In genomic region chr13:73133536-73133935, GRCh38 we compare ENCODE assay signal across 26 cellular contexts.
DNase-seq lines count a peak whose midpoint lies in the region; ATAC-seq, FAIRE-seq and TF ChIP-seq lines count a peak whose summit lies in the region.
"Had no signal": no experiment of that assay in that cellular context is flagged by ENCODE, and none has a peak within 500 bp of the region (broad histone marks: within the 10 kb centered on the region; RNA-seq: fewer than 3 reads in every experiment).

No MANE protein-coding gene starts in this region.

- no peaks in the 10 kb centered on the region for H3K4me1 ChIP-seq in breast epithelium
- peaks cover 7% of the 10 kb centered on the region for H3K4me1 ChIP-seq in RWPE2 (ENCODE audit: insufficient read depth, poor library complexity, severe bottlenecking)
- no peaks in the 10 kb centered on the region for H3K4me1 ChIP-seq in small intestine (ENCODE audit: control insufficient read depth in 2 of 2, insufficient read depth in 1 of 2, low read depth in 1 of 2, low read length in 1 of 2)
- no peaks in the 10 kb centered on the region for H3K4me1 ChIP-seq in ovary (ENCODE audit: insufficient read depth)
- H3K4me1 ChIP-seq: BLaER1 treated with 17β-estradiol and CSF1 and Interleukin-3, amounts not matched to agents 10 nM and 100 nM; psoas muscle; SJSA1; uterus had no signal

- H3K27me3 ChIP-seq in breast epithelium = no peaks in the 10 kb centered on the region
- no peaks in the 10 kb centered on the region for H3K27me3 ChIP-seq in RWPE2 (ENCODE audit: insufficient read depth, poor library complexity, severe bottlenecking)
- no peaks in the 10 kb centered on the region for H3K27me3 ChIP-seq in small intestine (ENCODE audit: control insufficient read depth in 2 of 2, insufficient read depth in 2 of 2, low read length in 2 of 2)
- H3K27me3 ChIP-seq in ovary = no peaks in the 10 kb centered on the region
- H3K27me3 ChIP-seq: BLaER1 treated with 17β-estradiol and CSF1 and Interleukin-3, amounts not matched to agents 10 nM and 100 nM; hepatocyte; SJSA1; uterus had no signal

- no peak for FAIRE-seq in small intestine (lab: Jason Lieb, UNC)
- FAIRE-seq: A204.1 had no signal

- H3K36me3 Mint-ChIP-seq in MCF 10A (ENCODE audit: insufficient read depth, unreplicated experiment) (no peaks in the 10 kb centered on the region), type B pancreatic cell (peaks cover 8% of the 10 kb centered on the region)
- H3K36me3 Mint-ChIP-seq: activated naive CD4-positive, alpha-beta T cell treated with anti-CD3 and anti-CD28 coated beads, Interleukin-2, amount 50 U/mL, for 24 hours had no signal

- POLR2A ChIA-PET in MCF 10A (lab: Yijun Ruan, JAX) = interaction anchor here (0.6 to 1.1 kb wide), 4 partner anchors 25 to 332 kb away, joined by 3 to 5 read pairs (median 3); no protein-coding TSS in a partner anchor

- H3K4me1 Mint-ChIP-seq in MCF 10A (ENCODE audit: insufficient read depth, unreplicated experiment) (peaks cover 16% of the 10 kb centered on the region), type B pancreatic cell (ENCODE audit: unreplicated experiment) (peaks cover 9% of the 10 kb centered on the region)
- H3K4me1 Mint-ChIP-seq: activated B cell treated with CpG ODN at 0.5 μM for 24 hours; activated naive CD4-positive, alpha-beta T cell treated with anti-CD3 and anti-CD28 coated beads, Interleukin-2, amount 50 U/mL, for 24 hours; neural crest cell had no signal

- H3K9me3 ChIP-seq in breast epithelium (no peaks in the 10 kb centered on the region), RWPE2 (ENCODE audit: severe bottlenecking) (no peaks in the 10 kb centered on the region), small intestine (ENCODE audit: control insufficient read depth, low read depth) (no peaks in the 10 kb centered on the region), ovary (no peaks in the 10 kb centered on the region)
- H3K9me3 ChIP-seq: BLaER1 treated with 17β-estradiol and CSF1 and Interleukin-3, amounts not matched to agents 10 nM and 100 nM; psoas muscle; SJSA1; uterus had no signal

- H3K36me3 ChIP-seq in breast epithelium = no peaks in the 10 kb centered on the region
- H3K36me3 ChIP-seq in RWPE2 (ENCODE audit: low read depth) = no peaks in the 10 kb centered on the region
- H3K36me3 ChIP-seq in small intestine (ENCODE audit: control insufficient read depth in 2 of 2, insufficient read depth in 2 of 2, low read length in 2 of 2) = no peaks in the 10 kb centered on the region
- no peaks in the 10 kb centered on the region for H3K36me3 ChIP-seq in ovary
- H3K36me3 ChIP-seq: BLaER1 treated with 17β-estradiol and CSF1 and Interleukin-3, amounts not matched to agents 10 nM and 100 nM; SJSA1; uterus had no signal

- H3K4me3 ChIP-seq in breast epithelium (no peak overlapping the region), RWPE2 (ENCODE audit: severe bottlenecking) (no peak overlapping the region), small intestine (ENCODE audit: low read depth in 1 of 2, low read length in 2 of 2) (no peak overlapping the region), ovary (no peak overlapping the region)
- H3K4me3 ChIP-seq: BLaER1 treated with 17β-estradiol and CSF1 and Interleukin-3, amounts not matched to agents 10 nM and 100 nM; hepatocyte; psoas muscle; SJSA1; uterus had no signal

- BruUV-seq in MCF 10A (replicated peaks; lab: Mats Ljungman, UMichigan) = no TSS peak

- H3K4me3 Mint-ChIP-seq in MCF 10A (ENCODE audit: unreplicated experiment) = no peak overlapping the region
- H3K4me3 Mint-ChIP-seq in type B pancreatic cell = no peak overlapping the region
- H3K4me3 Mint-ChIP-seq: activated B cell treated with CpG ODN at 0.5 μM for 24 hours; activated naive CD4-positive, alpha-beta T cell treated with anti-CD3 and anti-CD28 coated beads, Interleukin-2, amount 50 U/mL, for 24 hours; endodermal cell; neural crest cell; T-helper 2 cell treated with Interferon-gamma antibody and Interleukin-4, amounts not matched to agents 5 μg/mL and 100 μg/mL, for 36 hours had no signal

- ATAC-seq in RWPE2 (ENCODE audit: low read depth) = peak; percentile 80
- ATAC-seq: psoas muscle had no signal

- peak; percentile 88 for DNase-seq in MCF 10A (ENCODE audit: unreplicated experiment)
- no peak for DNase-seq in breast epithelium (ENCODE audit: low spot score in 2 of 2)
- no peak for DNase-seq in RWPE2 (ENCODE audit: low spot score)
- DNase-seq in islet precursor cell = peak; percentile 72
- no peak for DNase-seq in type B pancreatic cell (ENCODE audit: extremely low spot score, unreplicated experiment)
- no peak for DNase-seq in SKM-1 treated with dmso at 0.1 percent for 144 hours (lab: John Stamatoyannopoulos, UW; ENCODE audit: unreplicated experiment)
- no peak for DNase-seq in small intestine
- DNase-seq in ovary = no peak
- DNase-seq: activated B cell treated with CpG ODN at 0.5 μM for 24 hours; activated T-cell treated with anti-CD3 and anti-CD28 coated beads, Interleukin-2, amount 50 U/mL, for 48 hours; endodermal cell; KG1; mesenchymal stem cell; NCI-H1105; NCI-H526; psoas muscle; stimulated activated CD4-positive, alpha-beta T cell treated with anti-CD3 and anti-CD28 coated beads, Interleukin-4, amount 100 ng/mL, for 24 hours; uterus had no signal

- H3K27ac Mint-ChIP-seq in MCF 10A (ENCODE audit: low read depth, unreplicated experiment) (peak overlapping the region; percentile 5), type B pancreatic cell (peak overlapping the region; percentile 22)
- H3K27ac Mint-ChIP-seq: activated B cell treated with CpG ODN at 0.5 μM for 24 hours; activated naive CD4-positive, alpha-beta T cell treated with anti-CD3 and anti-CD28 coated beads, Interleukin-2, amount 50 U/mL, for 24 hours; endodermal cell; T-helper 2 cell treated with Interferon-gamma antibody and Interleukin-4, amounts not matched to agents 5 μg/mL and 100 μg/mL, for 36 hours had no signal

- TF ChIP-seq POLR2A in breast epithelium (IDR thresholded peaks at IDR 0.05) = no peak
- TF ChIP-seq POLR2A in ovary (IDR thresholded peaks at IDR 0.05) = no peak

- 26 to 63% (median 35%) methylated on average over 1 of the region's 1 CpG for WGBS in small intestine, 3 donors
- 76 to 93% (median 81%) methylated on average over 1 of the region's 1 CpG for WGBS in ovary, 3 donors

- intact Hi-C loops in MCF 10A (cut with micrococcal nuclease) = loop anchor here (10.0 kb wide), 1 partner anchor 71 kb away; no protein-coding TSS in a partner anchor
- intact Hi-C loops in breast epithelium (cut with DNase I; ENCODE audit: low total_unique reads) = no loop called here
- intact Hi-C loops in ovary (cut with DNase I) = no loop called here

- TF ChIP-seq EP300 in ovary (IDR thresholded peaks at IDR 0.05) = no peak

- H3K27me3 Mint-ChIP-seq in MCF 10A (ENCODE audit: insufficient read depth, unreplicated experiment) = no peaks in the 10 kb centered on the region
- H3K27me3 Mint-ChIP-seq in type B pancreatic cell = no peaks in the 10 kb centered on the region
- H3K27me3 Mint-ChIP-seq: activated B cell treated with CpG ODN at 0.5 μM for 24 hours; activated naive CD4-positive, alpha-beta T cell treated with anti-CD3 and anti-CD28 coated beads, Interleukin-2, amount 50 U/mL, for 24 hours had no signal

- no peak overlapping the region for H3K27ac ChIP-seq in breast epithelium
- peak overlapping the region; percentile 68 for H3K27ac ChIP-seq in RWPE2 (ENCODE audit: poor library complexity, severe bottlenecking)
- no peak overlapping the region for H3K27ac ChIP-seq in small intestine (ENCODE audit: low read depth in 1 of 2, low read length in 1 of 2)
- H3K27ac ChIP-seq in ovary = no peak overlapping the region
- H3K27ac ChIP-seq: BLaER1 treated with 17β-estradiol and CSF1 and Interleukin-3, amounts not matched to agents 10 nM and 100 nM; hepatocyte; HL-60; psoas muscle; SJSA1; uterus had no signal

- H3K9me3 Mint-ChIP-seq in MCF 10A (ENCODE audit: unreplicated experiment) (peaks cover 8% of the 10 kb centered on the region), type B pancreatic cell (peaks cover 16% of the 10 kb centered on the region)
- H3K9me3 Mint-ChIP-seq: activated B cell treated with CpG ODN at 0.5 μM for 24 hours; activated naive CD4-positive, alpha-beta T cell treated with anti-CD3 and anti-CD28 coated beads, Interleukin-2, amount 50 U/mL, for 24 hours; endodermal cell; T-helper 2 cell treated with Interferon-gamma antibody and Interleukin-4, amounts not matched to agents 5 μg/mL and 100 μg/mL, for 36 hours had no signal

- TF ChIP-seq CTCF in MCF 10A (IDR thresholded peaks at IDR 0.05; ENCODE audit: unreplicated experiment) = no peak
- no peak for TF ChIP-seq CTCF in breast epithelium (IDR thresholded peaks at IDR 0.05)
- no peak for TF ChIP-seq CTCF in RWPE2 (IDR thresholded peaks at IDR 0.05; ENCODE audit: poor library complexity, severe bottlenecking)
- TF ChIP-seq CTCF in type B pancreatic cell (conservative IDR thresholded peaks at IDR 0.05) = no peak
- no peak for TF ChIP-seq CTCF in ovary (IDR thresholded peaks at IDR 0.05)

- CTCF ChIA-PET in MCF 10A (lab: Yijun Ruan, JAX) = interaction anchor here (0.6 to 0.7 kb wide), 5 partner anchors 36 to 622 kb away, joined by 3 to 8 read pairs (median 3); no protein-coding TSS in a partner anchor

Comparison
In these comparisons a context has a peak if more than half of its experiments do, and no peak if none do; other contexts are left out.
1. DNase-seq: peak in MCF 10A (single experiment) and islet precursor cell (single experiment); none in breast epithelium (0 of 2), RWPE2 (single experiment), type B pancreatic cell (single experiment), SKM-1 treated with dmso at 0.1 percent for 144 hours (single experiment), small intestine (single experiment) and ovary (0 of 5).